ENCODE assay signal across 8 cellular contexts in genomic region chr20:35454881-35455609, GRCh38. TPM values are rescaled to one million over a fixed set of nuclear protein-coding genes. Genes with fewer than 3 reads are reported as not detected.
DNase-seq lines count a peak whose midpoint lies in the region; ATAC-seq lines count a peak whose summit lies in the region.

TSS of gene CEP250 (plus strand) at chr20:35455598. CDS start at chr20:35462368, 6,770 bp downstream.

- POLR2A ChIA-PET in activated CD8-positive, alpha-beta memory T cell treated with anti-CD3 and anti-CD28 coated beads for 36 hours (lab: Charles Lee), result interaction anchor here (0.5 to 1.6 kb wide), 10 partner anchors 36 to 931 kb away, joined by 3 to 6 read pairs (median 4); partner anchors contain the start of genes MMP24OS, RBM39 and SPAG4

- DNase-seq in COLO829 (ENCODE audit: low spot score) (peak; percentile 95), HT1080 (ENCODE audit: low read depth) (peak; percentile 94), NOMO-1 (lab: John Stamatoyannopoulos, UW; ENCODE audit: unreplicated experiment in 2 of 2) (peak; percentile 95), lung microvascular endothelial cell (ENCODE audit: low read depth in 2 of 2) (peak; percentile 95)
- peak; percentile 92 for DNase-seq in effector CD8-positive, alpha-beta T cell (lab: John Stamatoyannopoulos, UW)
- peak; percentile 90 to 92 (median 91) for DNase-seq in stimulated activated CD4-positive, alpha-beta T cell treated with anti-CD3 and anti-CD28 coated beads, TNF-alpha, amount 100 ng/mL, for 4 hours (ENCODE audit: low read depth in 3 of 3)

- CTCF ChIA-PET in activated CD8-positive, alpha-beta memory T cell treated with anti-CD3 and anti-CD28 coated beads for 36 hours (lab: Charles Lee), result interaction anchor here (0.6 to 2.8 kb wide), 11 partner anchors 8 to 190 kb away, joined by 3 to 15 read pairs (median 5); no protein-coding TSS in a partner anchor

- peak; percentile 72 for ATAC-seq in GM21367 (IDR thresholded peaks at IDR 0.05; ENCODE audit: unreplicated experiment)

RNA-seq across cellular contexts. Expression of gene CEP250, which starts in this region (rescaled TPM):
- total RNA-seq in HT1080 (2014; rRNA removed; shearing (Covaris generic)), result 45.9 and 51.7 TPM in 2 replicates
- polyA plus RNA-seq in HT1080 (2015; cell fraction: cytosol; rRNA removed), result 13.9 and 18.0 TPM in 2 replicates
- polyA plus RNA-seq in HT1080 (2015; cell fraction: nucleus; rRNA removed), result 46.5 and 55.7 TPM in 2 replicates
- 10 to 100 TPM; 43.2 to 48.5 TPM for total RNA-seq in activated CD8-positive, alpha-beta memory T cell treated with anti-CD3 and anti-CD28 coated beads for 36 hours
- 6.2 and 7.6 TPM in 2 replicates for total RNA-seq in lung microvascular endothelial cell

Comparison
In these comparisons a context has a peak if more than half of its experiments do, and no peak if none do; other contexts are left out.
1. Peak in every context shown above with its lines: DNase-seq and ATAC-seq.